ENCODE assay signal across 35 cellular contexts in genomic region chr4:105560488-105560887, GRCh38. TPM values are rescaled to one million over a fixed set of nuclear protein-coding genes. Genes with fewer than 3 reads are reported as not detected.
DNase-seq lines count a peak whose midpoint lies in the region; ATAC-seq, FAIRE-seq and TF ChIP-seq lines count a peak whose summit lies in the region.
"Had no signal": no experiment of that assay in that cellular context is flagged by ENCODE, and none has a peak within 500 bp of the region (broad histone marks: within the 10 kb centered on the region; RNA-seq: fewer than 3 reads in every experiment).

No MANE protein-coding gene starts in this region.

- peaks cover 7% of the 10 kb centered on the region for H3K27me3 Mint-ChIP-seq in activated naive CD8-positive, alpha-beta T cell treated with anti-CD3 and anti-CD28 coated beads for 36 hours

- TF ChIP-seq CTCF in fibroblast of lung (conservative IDR thresholded peaks at IDR 0.05 in 1 of 2, IDR thresholded peaks at IDR 0.05 in 1 of 2; ENCODE audit: low read depth in 1 of 2, low read length in 2 of 2) (no peak), pancreas (IDR thresholded peaks at IDR 0.05) (no peak), GM10266 (IDR thresholded peaks at IDR 0.05; ENCODE audit: control insufficient read depth, insufficient read depth, low read depth, missing control alignments) (no peak), dorsolateral prefrontal cortex (IDR thresholded peaks at IDR 0.05 in 54 of 56, conservative IDR thresholded peaks at IDR 0.05 in 2 of 56; ENCODE audit: low read depth in 1 of 56, partially characterized antibody in 56 of 56) (no peak)

- intact Hi-C loops in pancreas (cut with DNase I) = no loop called here
- intact Hi-C loops in dorsolateral prefrontal cortex (cut with DNase I) = no loop called here

- no peak overlapping the region for H3K4me3 Mint-ChIP-seq in activated naive CD8-positive, alpha-beta T cell treated with anti-CD3 and anti-CD28 coated beads for 36 hours
- H3K4me3 Mint-ChIP-seq: activated CD8-positive, alpha-beta memory T cell treated with anti-CD3 and anti-CD28 coated beads, Interleukin-2, amount 10 ng/mL, durations not matched to agents 7 days and 5 days; effector memory CD8-positive, alpha-beta T cell; HFFc6; nephron progenitor cell; stimulated activated naive B cell treated with anti-CD40 and anti-IgM and Interleukin-4, amounts not matched to agents 10 μg/mL and 1 μg/mL and 100 μg/mL, for 72 hours; T-helper 17 cell had no signal

- ATAC-seq in pancreas = peak; percentile 20 to 45 (median 34)
- ATAC-seq: activated CD8-positive, alpha-beta memory T cell treated with anti-CD3 and anti-CD28 coated beads, Interleukin-2, amount 10 ng/mL, durations not matched to agents 7 days and 5 days; effector memory CD8-positive, alpha-beta T cell; heart left ventricle; K562; stimulated activated naive B cell treated with anti-CD40 and anti-IgM and Interleukin-4, amounts not matched to agents 10 μg/mL and 1 μg/mL and 100 μg/mL, for 72 hours; T-helper 17 cell; upper lobe of right lung had no signal

- no peak overlapping the region for H3K27ac Mint-ChIP-seq in activated naive CD8-positive, alpha-beta T cell treated with anti-CD3 and anti-CD28 coated beads for 36 hours
- H3K27ac Mint-ChIP-seq: activated CD8-positive, alpha-beta memory T cell treated with anti-CD3 and anti-CD28 coated beads, Interleukin-2, amount 10 ng/mL, durations not matched to agents 7 days and 5 days; effector memory CD8-positive, alpha-beta T cell; HFFc6; nephron progenitor cell; stimulated activated naive B cell treated with anti-CD40 and anti-IgM and Interleukin-4, amounts not matched to agents 10 μg/mL and 1 μg/mL and 100 μg/mL, for 72 hours; T-helper 17 cell had no signal

- no peaks in the 10 kb centered on the region for H3K4me1 Mint-ChIP-seq in activated naive CD8-positive, alpha-beta T cell treated with anti-CD3 and anti-CD28 coated beads for 36 hours
- H3K4me1 Mint-ChIP-seq: activated CD8-positive, alpha-beta memory T cell treated with anti-CD3 and anti-CD28 coated beads, Interleukin-2, amount 10 ng/mL, durations not matched to agents 7 days and 5 days; stimulated activated naive B cell treated with anti-CD40 and anti-IgM and Interleukin-4, amounts not matched to agents 10 μg/mL and 1 μg/mL and 100 μg/mL, for 72 hours; T-helper 17 cell had no signal

- 14 to 24% methylated on average over 1 of the region's 1 CpG for WGBS in pancreas, 2 donors

- H3K4me1 ChIP-seq in adipocyte (ENCODE audit: control insufficient read depth, insufficient read depth, low read length) (no peaks in the 10 kb centered on the region), fibroblast of lung (ENCODE audit: control insufficient read depth, extremely low read depth, insufficient read depth, low read length) (no peaks in the 10 kb centered on the region), pancreas (peaks cover 26 to 64% (median 56%) of the 10 kb centered on the region in 3 donors)
- H3K4me1 ChIP-seq: BLaER1 treated with 17β-estradiol and CSF1 and Interleukin-3, amounts not matched to agents 10 nM and 100 nM; colonic mucosa had no signal

- H3K4me3 ChIP-seq in adipocyte (ENCODE audit: low read length) = no peak overlapping the region
- H3K4me3 ChIP-seq in fibroblast of lung (replicated peaks in 1 of 4; ENCODE audit: control extremely low read depth in 1 of 4, insufficient read depth in 1 of 4, low read depth in 3 of 4, low read length in 4 of 4) = no peak overlapping the region
- no peak overlapping the region for H3K4me3 ChIP-seq in pancreas
- no peak overlapping the region for H3K4me3 ChIP-seq in dorsolateral prefrontal cortex
- H3K4me3 ChIP-seq: BLaER1 treated with 17β-estradiol and CSF1 and Interleukin-3, amounts not matched to agents 10 nM and 100 nM; colonic mucosa; heart left ventricle; K562; skin epidermis; upper lobe of right lung had no signal

- no peak overlapping the region for H3K9ac ChIP-seq in adipocyte (ENCODE audit: low read length)
- no peak overlapping the region for H3K9ac ChIP-seq in fibroblast of lung (ENCODE audit: insufficient read depth, low read length)
- H3K9ac ChIP-seq: BLaER1 treated with 17β-estradiol and CSF1 and Interleukin-3, amounts not matched to agents 10 nM and 100 nM had no signal

- H3K9me3 ChIP-seq in adipocyte (ENCODE audit: control insufficient read depth, low read length) = no peaks in the 10 kb centered on the region
- no peaks in the 10 kb centered on the region for H3K9me3 ChIP-seq in fibroblast of lung (ENCODE audit: control insufficient read depth, insufficient read depth, low read depth, low read length)
- H3K9me3 ChIP-seq in pancreas = no peaks in the 10 kb centered on the region
- H3K9me3 ChIP-seq: BLaER1 treated with 17β-estradiol and CSF1 and Interleukin-3, amounts not matched to agents 10 nM and 100 nM; colonic mucosa; heart left ventricle; upper lobe of right lung had no signal

- no peaks in the 10 kb centered on the region for H3K9me3 Mint-ChIP-seq in activated naive CD8-positive, alpha-beta T cell treated with anti-CD3 and anti-CD28 coated beads for 36 hours
- H3K9me3 Mint-ChIP-seq: effector memory CD8-positive, alpha-beta T cell; HFFc6; nephron progenitor cell; stimulated activated naive B cell treated with anti-CD40 and anti-IgM and Interleukin-4, amounts not matched to agents 10 μg/mL and 1 μg/mL and 100 μg/mL, for 72 hours had no signal

- no peak overlapping the region for H3K27ac ChIP-seq in fibroblast of lung (ENCODE audit: insufficient read depth, low read length)
- peak overlapping the region in 2 of 4 donors; percentile 37 to 45 for H3K27ac ChIP-seq in pancreas
- no peak overlapping the region for H3K27ac ChIP-seq in dorsolateral prefrontal cortex
- H3K27ac ChIP-seq: BLaER1 treated with 17β-estradiol and CSF1 and Interleukin-3, amounts not matched to agents 10 nM and 100 nM; colonic mucosa; heart left ventricle; skin epidermis; upper lobe of right lung had no signal

- H3K27me3 ChIP-seq in adipocyte (replicated peaks; ENCODE audit: control insufficient read depth, insufficient read depth, low read length) (no peaks in the 10 kb centered on the region), fibroblast of lung (ENCODE audit: control insufficient read depth, insufficient read depth, low read length) (no peaks in the 10 kb centered on the region), pancreas (no peaks in the 10 kb centered on the region), dorsolateral prefrontal cortex (no peaks in the 10 kb centered on the region)
- H3K27me3 ChIP-seq: BLaER1 treated with 17β-estradiol and CSF1 and Interleukin-3, amounts not matched to agents 10 nM and 100 nM; colonic mucosa; heart left ventricle; upper lobe of right lung had no signal

- no peak for FAIRE-seq in pancreas (lab: Jason Lieb, UNC)
- FAIRE-seq: H1, K562, TTC549 had no signal

- H3K79me2 ChIP-seq in fibroblast of lung (ENCODE audit: control insufficient read depth, insufficient read depth, low read length) = no peaks in the 10 kb centered on the region

- no peaks in the 10 kb centered on the region for H4K20me1 ChIP-seq in fibroblast of lung (ENCODE audit: control insufficient read depth, extremely low read depth, insufficient read depth, low read length)
- H4K20me1 ChIP-seq: BLaER1 treated with 17β-estradiol and CSF1 and Interleukin-3, amounts not matched to agents 10 nM and 100 nM had no signal

- H3K36me3 ChIP-seq in adipocyte (ENCODE audit: control insufficient read depth, insufficient read depth, low read length, severe bottlenecking) (no peaks in the 10 kb centered on the region), fibroblast of lung (ENCODE audit: control insufficient read depth, insufficient read depth, low read length) (no peaks in the 10 kb centered on the region), pancreas (no peaks in the 10 kb centered on the region)
- H3K36me3 ChIP-seq: BLaER1 treated with 17β-estradiol and CSF1 and Interleukin-3, amounts not matched to agents 10 nM and 100 nM; colonic mucosa; heart left ventricle; upper lobe of right lung had no signal

- no peak overlapping the region for H2AFZ ChIP-seq in fibroblast of lung (ENCODE audit: low read length)

- DNase-seq in HT1080 (ENCODE audit: low read depth) (peak; percentile 47), adipocyte (ENCODE audit: low read depth) (peak; percentile 7), fibroblast of lung (ENCODE audit: low read depth in 2 of 2) (peak; percentile 3 to 10), pancreas (no peak), D341Med (ENCODE audit: low spot score) (no peak), GM10266 (ENCODE audit: extremely low spot score) (no peak), dorsolateral prefrontal cortex (no peak)
- DNase-seq in activated naive CD8-positive, alpha-beta T cell treated with anti-CD3 and anti-CD28 coated beads for 36 hours = no peak
- DNase-seq: activated CD4-positive, alpha-beta T cell treated with anti-CD3 and anti-CD28 coated beads, Interleukin-2, amount 50 U/mL, for 4 hours; activated CD8-positive, alpha-beta memory T cell treated with anti-CD3 and anti-CD28 coated beads, Interleukin-2, amount 10 ng/mL, durations not matched to agents 7 days and 5 days; activated gamma-delta T cell treated with Interleukin-2 at 50 U/mL for 16 hours; activated T-cell treated with anti-CD3 and anti-CD28 coated beads, Interleukin-2, amount 50 U/mL, for 48 hours; colonic mucosa; DMS79; effector memory CD8-positive, alpha-beta T cell; erythroblast; foreskin melanocyte; GDM1; heart left ventricle; HFFc6; MM.1S; NCI-H1930; NCI-H524 treated with DMSO at 0.1 percent for 48 hours; nephron progenitor cell; OCI-M1; stimulated activated naive B cell treated with anti-CD40 and anti-IgM and Interleukin-4, amounts not matched to agents 10 μg/mL and 1 μg/mL and 100 μg/mL, for 72 hours; substantia nigra; T-helper 17 cell; upper lobe of right lung had no signal

- H3K36me3 Mint-ChIP-seq in activated naive CD8-positive, alpha-beta T cell treated with anti-CD3 and anti-CD28 coated beads for 36 hours = no peaks in the 10 kb centered on the region
- H3K36me3 Mint-ChIP-seq: activated CD8-positive, alpha-beta memory T cell treated with anti-CD3 and anti-CD28 coated beads, Interleukin-2, amount 10 ng/mL, durations not matched to agents 7 days and 5 days; stimulated activated naive B cell treated with anti-CD40 and anti-IgM and Interleukin-4, amounts not matched to agents 10 μg/mL and 1 μg/mL and 100 μg/mL, for 72 hours had no signal

- no peak overlapping the region for H3K4me2 ChIP-seq in fibroblast of lung (ENCODE audit: extremely low read depth, insufficient read depth, low read length)
- H3K4me2 ChIP-seq: BLaER1 treated with 17β-estradiol and CSF1 and Interleukin-3, amounts not matched to agents 10 nM and 100 nM had no signal

RNA-seq across cellular contexts. Expression of gene ARHGEF38, which starts 8.1 kb away (rescaled TPM):
- total RNA-seq in HT1080 (2014; rRNA removed; shearing (Covaris generic)) = not detected in 2 replicates
- not detected in 2 replicates for polyA plus RNA-seq in HT1080 (2015; cell fraction: cytosol; rRNA removed)
- polyA plus RNA-seq in HT1080 (2015; cell fraction: nucleus; rRNA removed) = not detected in 2 replicates
- total RNA-seq in fibroblast of lung (not detected in 2 replicates), pancreas (10 to 100 TPM in 3 of 6 donors, 1 to 10 TPM in 3; 6.4 to 19.2 (median 10.5) TPM), dorsolateral prefrontal cortex (under 1 TPM in 2 of 120 experiments, not detected in 118; 0.31 to 0.39 TPM)
- polyA plus RNA-seq in fibroblast of lung (not detected in 2 replicates), pancreas (1 to 10 TPM; 5.0 to 6.8 TPM)
- polyA plus RNA-seq in fibroblast of lung (2012) = not detected in 2 replicates
- polyA minus RNA-seq in fibroblast of lung (ENCODE audit: low replicate concordance) = not detected in 2 replicates
- not detected for total RNA-seq in activated naive CD8-positive, alpha-beta T cell treated with anti-CD3 and anti-CD28 coated beads for 36 hours
- total RNA-seq: activated CD8-positive, alpha-beta memory T cell treated with anti-CD3 and anti-CD28 coated beads, Interleukin-2, amount 10 ng/mL, durations not matched to agents 7 days and 5 days; H1; heart left ventricle; HFFc6; K562; osteoblast; T-helper 17 cell had no signal
- polyA plus RNA-seq: H1, heart left ventricle had no signal

Comparison
In these comparisons a context has a peak if more than half of its experiments do, and no peak if none do; other contexts are left out.
1. DNase-seq: peak in HT1080 (single experiment), adipocyte (single experiment) and fibroblast of lung (2 of 2); none in pancreas (0 of 6), D341Med (single experiment), activated naive CD8-positive, alpha-beta T cell treated with anti-CD3 and anti-CD28 coated beads for 36 hours (single experiment), GM10266 (single experiment) and dorsolateral prefrontal cortex (0 of 10).